Comparison of ENCODE assay signal across 11 cellular contexts in genomic region chr5:115461506-115462290, GRCh38.
DNase-seq lines count a peak whose midpoint lies in the region; ATAC-seq and FAIRE-seq lines count a peak whose summit lies in the region.
"Had no signal": no experiment of that assay in that cellular context is flagged by ENCODE, and none has a peak within 500 bp of the region (broad histone marks: within the 10 kb centered on the region; RNA-seq: fewer than 3 reads in every experiment).

No MANE protein-coding gene starts in this region.

- peaks cover 9 to 10% of the 10 kb centered on the region in 2 donors for H3K4me1 ChIP-seq in small intestine (ENCODE audit: control insufficient read depth in 2 of 2, insufficient read depth in 1 of 2, low read depth in 1 of 2, low read length in 1 of 2)

- peak; percentile 49 for ATAC-seq in HG03342 (IDR thresholded peaks at IDR 0.05; ENCODE audit: unreplicated experiment)

- no peaks in the 10 kb centered on the region for H3K9me3 ChIP-seq in small intestine (ENCODE audit: control insufficient read depth, low read depth)
- H3K9me3 ChIP-seq: BLaER1 treated with 17β-estradiol and CSF1 and Interleukin-3, amounts not matched to agents 10 nM and 100 nM had no signal

- peak overlapping the region; percentile 85 for H3K27ac Mint-ChIP-seq in activated CD4-positive, alpha-beta T cell treated with anti-CD3 and anti-CD28 coated beads, Interleukin-2, amount 10 ng/mL, durations not matched to agents 24 days and 14 days
- H3K27ac Mint-ChIP-seq: activated B cell treated with CpG ODN at 0.5 μM for 24 hours had no signal

- H3K4me3 Mint-ChIP-seq in activated CD4-positive, alpha-beta T cell treated with anti-CD3 and anti-CD28 coated beads, Interleukin-2, amount 10 ng/mL, durations not matched to agents 24 days and 14 days: no peak overlapping the region
- H3K4me3 Mint-ChIP-seq: activated B cell treated with CpG ODN at 0.5 μM for 24 hours had no signal

- no peaks in the 10 kb centered on the region for H3K36me3 Mint-ChIP-seq in activated CD4-positive, alpha-beta T cell treated with anti-CD3 and anti-CD28 coated beads, Interleukin-2, amount 10 ng/mL, durations not matched to agents 24 days and 14 days (ENCODE audit: low read depth)

- FAIRE-seq in small intestine (lab: Jason Lieb, UNC): no peak
- FAIRE-seq: kidney had no signal

- no peak overlapping the region for H3K4me3 ChIP-seq in small intestine (ENCODE audit: low read depth in 1 of 2, low read length in 2 of 2)
- H3K4me3 ChIP-seq: BLaER1 treated with 17β-estradiol and CSF1 and Interleukin-3, amounts not matched to agents 10 nM and 100 nM had no signal

- no peaks in the 10 kb centered on the region for H3K36me3 ChIP-seq in small intestine (ENCODE audit: control insufficient read depth in 2 of 2, insufficient read depth in 2 of 2, low read length in 2 of 2)
- H3K36me3 ChIP-seq: BLaER1 treated with 17β-estradiol and CSF1 and Interleukin-3, amounts not matched to agents 10 nM and 100 nM had no signal

- H3K27me3 Mint-ChIP-seq in activated CD4-positive, alpha-beta T cell treated with anti-CD3 and anti-CD28 coated beads, Interleukin-2, amount 10 ng/mL, durations not matched to agents 24 days and 14 days: peaks cover 23% of the 10 kb centered on the region
- H3K27me3 Mint-ChIP-seq: activated B cell treated with CpG ODN at 0.5 μM for 24 hours had no signal

- no peak overlapping the region for H3K27ac ChIP-seq in small intestine (ENCODE audit: low read depth in 1 of 2, low read length in 1 of 2)

- peaks cover 10% of the 10 kb centered on the region for H3K4me1 Mint-ChIP-seq in activated CD4-positive, alpha-beta T cell treated with anti-CD3 and anti-CD28 coated beads, Interleukin-2, amount 10 ng/mL, durations not matched to agents 24 days and 14 days
- H3K4me1 Mint-ChIP-seq: activated B cell treated with CpG ODN at 0.5 μM for 24 hours had no signal

- intact Hi-C loops in activated CD4-positive, alpha-beta T cell treated with anti-CD3 and anti-CD28 coated beads, Interleukin-2, amount 10 ng/mL, durations not matched to agents 24 days and 14 days (cut with micrococcal nuclease): loop anchor here (1.0 to 10.0 kb wide), 3 partner anchors 47 to 143 kb away; partner anchors contain the start of genes FEM1C and TICAM2

- DNase-seq in activated CD4-positive, alpha-beta T cell treated with anti-CD3 and anti-CD28 coated beads, Interleukin-2, amount 10 ng/mL, durations not matched to agents 24 days and 14 days: peak; percentile 67
- DNase-seq in activated CD4-positive, alpha-beta T cell treated with anti-CD3 and anti-CD28 coated beads for 4 hours: no peak
- peak; percentile 76 for DNase-seq in amniotic epithelial cell (ENCODE audit: low read depth)
- peak; percentile 36 for DNase-seq in small intestine
- DNase-seq in epidermal melanocyte (ENCODE audit: insufficient read length, low spot score): no peak
- no peak for DNase-seq in HuH-7 (ENCODE audit: low spot score)
- no peak for DNase-seq in DMS 273 (lab: John Stamatoyannopoulos, UW; ENCODE audit: unreplicated experiment)
- DNase-seq: activated B cell treated with CpG ODN at 0.5 μM for 24 hours, kidney had no signal

- no peaks in the 10 kb centered on the region for H3K9me3 Mint-ChIP-seq in activated CD4-positive, alpha-beta T cell treated with anti-CD3 and anti-CD28 coated beads, Interleukin-2, amount 10 ng/mL, durations not matched to agents 24 days and 14 days
- H3K9me3 Mint-ChIP-seq: activated B cell treated with CpG ODN at 0.5 μM for 24 hours had no signal

- H3K27me3 ChIP-seq in small intestine (ENCODE audit: control insufficient read depth in 2 of 2, insufficient read depth in 2 of 2, low read length in 2 of 2): no peaks in the 10 kb centered on the region
- H3K27me3 ChIP-seq: BLaER1 treated with 17β-estradiol and CSF1 and Interleukin-3, amounts not matched to agents 10 nM and 100 nM had no signal

Comparison
In these comparisons a context has a peak if more than half of its experiments do, and no peak if none do; other contexts are left out.
1. DNase-seq: peak in activated CD4-positive, alpha-beta T cell treated with anti-CD3 and anti-CD28 coated beads, Interleukin-2, amount 10 ng/mL, durations not matched to agents 24 days and 14 days (single experiment), amniotic epithelial cell (single experiment) and small intestine (single experiment); none in activated CD4-positive, alpha-beta T cell treated with anti-CD3 and anti-CD28 coated beads for 4 hours (0 of 2), epidermal melanocyte (single experiment), HuH-7 (single experiment) and DMS 273 (single experiment).